Comparison of ENCODE assay signal across 17 cellular contexts in genomic region chr2:183530333-183530901, GRCh38.
DNase-seq lines count a peak whose midpoint lies in the region; ATAC-seq and TF ChIP-seq lines count a peak whose summit lies in the region.
"Had no signal": no experiment of that assay in that cellular context is flagged by ENCODE, and none has a peak within 500 bp of the region (broad histone marks: within the 10 kb centered on the region; RNA-seq: fewer than 3 reads in every experiment).

No MANE protein-coding gene starts in this region.

- H3K36me3 ChIP-seq in SK-N-SH (replicated peaks in 1 of 2; ENCODE audit: control insufficient read depth in 1 of 2, insufficient read depth in 2 of 2, low read length in 1 of 2): no peaks in the 10 kb centered on the region
- H3K36me3 ChIP-seq in adrenal gland (replicated peaks in 1 of 2): no peaks in the 10 kb centered on the region
- H3K36me3 ChIP-seq: gastroesophageal sphincter had no signal

- no peak for TF ChIP-seq EP300 in SK-N-SH (IDR thresholded peaks at IDR 0.05; ENCODE audit: borderline replicate concordance in 1 of 2, low read depth in 1 of 2, low read length in 1 of 2)

- H3K27ac ChIP-seq in SK-N-SH (ENCODE audit: low read depth in 2 of 2, low read length in 1 of 2) (no peak overlapping the region), adrenal gland (no peak overlapping the region)
- H3K27ac ChIP-seq: gastroesophageal sphincter, VCaP had no signal

- no peaks in the 10 kb centered on the region for H4K20me1 ChIP-seq in SK-N-SH (ENCODE audit: insufficient read depth)

- 67% methylated on average over 5 of the region's 5 CpGs for WGBS in SK-N-SH (ENCODE audit: low lambda C conversion rate)
- WGBS in adrenal gland, 4 donors: 45 to 49% (median 46%) methylated on average over 5 of the region's 5 CpGs

- no peak for TF ChIP-seq CTCF in WTC11 (IDR thresholded peaks at IDR 0.05)
- TF ChIP-seq CTCF in foreskin fibroblast (IDR thresholded peaks at IDR 0.05; ENCODE audit: low read depth, low read length): no peak
- no peak for TF ChIP-seq CTCF in SK-N-SH (IDR thresholded peaks at IDR 0.05)
- TF ChIP-seq CTCF in adrenal gland (IDR thresholded peaks at IDR 0.05): no peak

- TF ChIP-seq RAD21 in SK-N-SH (IDR thresholded peaks at IDR 0.05; ENCODE audit: low read length): no peak

- H3K4me2 ChIP-seq in SK-N-SH: no peak overlapping the region

- H3K27me3 ChIP-seq in SK-N-SH (ENCODE audit: insufficient read depth) (no peaks in the 10 kb centered on the region), adrenal gland (no peaks in the 10 kb centered on the region)
- H3K27me3 ChIP-seq: gastroesophageal sphincter had no signal

- peak overlapping the region; percentile 41 for H3K4me3 Mint-ChIP-seq in WTC11
- H3K4me3 Mint-ChIP-seq: memory B cell, neural crest cell had no signal

- peak; percentile 83 for ATAC-seq in GM18867 (IDR thresholded peaks at IDR 0.05; ENCODE audit: unreplicated experiment)
- peak; percentile 74 for ATAC-seq in GM21528 (IDR thresholded peaks at IDR 0.05; ENCODE audit: low FRiP score, unreplicated experiment)
- peak; percentile 76 for ATAC-seq in HG03039 (IDR thresholded peaks at IDR 0.05; ENCODE audit: unreplicated experiment)
- ATAC-seq in WTC11: no peak; the same call in 1 of the 2 replicates
- ATAC-seq: gastroesophageal sphincter; stimulated activated naive CD8-positive, alpha-beta T cell treated with anti-CD3 and anti-CD28 coated beads, Interleukin-15, Interleukin-2, amounts not matched to agents 100 U/mL and 50 U/mL, for 24 hours had no signal

- POLR2A ChIA-PET in WTC11 (lab: Charles Lee): no interaction called here
- POLR2A ChIA-PET in SK-N-SH (lab: Yijun Ruan, JAX): no interaction called here

- no peak for TF ChIP-seq POLR2A in adrenal gland (IDR thresholded peaks at IDR 0.05)

- H3K4me3 ChIP-seq in foreskin fibroblast (ENCODE audit: low read depth in 1 of 2, low read length in 2 of 2) (no peak overlapping the region), SK-N-SH (ENCODE audit: low read depth in 2 of 2, low read length in 1 of 2) (no peak overlapping the region), adrenal gland (no peak overlapping the region)
- H3K4me3 ChIP-seq: gastroesophageal sphincter had no signal

- H3K4me1 ChIP-seq in SK-N-SH (ENCODE audit: control insufficient read depth in 1 of 2, insufficient read depth in 2 of 2, low read depth in 1 of 2, low read length in 1 of 2): no peaks in the 10 kb centered on the region; a peak in 1 of 4 replicates
- no peaks in the 10 kb centered on the region for H3K4me1 ChIP-seq in adrenal gland (replicated peaks in 1 of 2)
- H3K4me1 ChIP-seq: gastroesophageal sphincter had no signal

- H3K9ac ChIP-seq in SK-N-SH: no peak overlapping the region

- peaks cover 11% of the 10 kb centered on the region; the same call in 1 of the 2 replicates for H3K36me3 Mint-ChIP-seq in WTC11
- H3K36me3 Mint-ChIP-seq: memory B cell had no signal

- H2AFZ ChIP-seq in SK-N-SH (ENCODE audit: low read depth): no peak overlapping the region

- no peaks in the 10 kb centered on the region for H3K9me2 ChIP-seq in SK-N-SH

- H3K9me3 ChIP-seq in SK-N-SH (no peaks in the 10 kb centered on the region), adrenal gland (replicated peaks in 1 of 3) (no peaks in the 10 kb centered on the region)
- H3K9me3 ChIP-seq: gastroesophageal sphincter had no signal

- peaks cover 11% of the 10 kb centered on the region for H3K9me3 Mint-ChIP-seq in WTC11
- H3K9me3 Mint-ChIP-seq: memory B cell, neural crest cell had no signal

- peaks cover 64% of the 10 kb centered on the region for H3K4me1 Mint-ChIP-seq in WTC11
- H3K4me1 Mint-ChIP-seq: memory B cell, neural crest cell had no signal

- H3F3A ChIP-seq in SK-N-SH (replicated peaks; ENCODE audit: insufficient read depth): no peaks in the 10 kb centered on the region

- DNase-seq in WTC11 (ENCODE audit: low spot score) (no peak), foreskin fibroblast (no peak), SK-N-SH (no peak), adrenal gland (no peak), OCI-M2 (lab: John Stamatoyannopoulos, UW; ENCODE audit: unreplicated experiment) (no peak)
- DNase-seq: activated naive CD4-positive, alpha-beta T cell treated with Interleukin-2 at 50 U/mL for 16 hours; NCI-H1417 treated with DMSO at 0.1 percent for 48 hours; NCI-H510A; stimulated activated naive CD8-positive, alpha-beta T cell treated with anti-CD3 and anti-CD28 coated beads, Interleukin-15, Interleukin-2, amounts not matched to agents 100 U/mL and 50 U/mL, for 24 hours; SW 1271 had no signal

- peak overlapping the region; percentile 90 for H3K27ac Mint-ChIP-seq in WTC11
- H3K27ac Mint-ChIP-seq: memory B cell had no signal

- H3K79me2 ChIP-seq in SK-N-SH (ENCODE audit: insufficient read depth): no peaks in the 10 kb centered on the region

- CTCF ChIA-PET in WTC11 (lab: Charles Lee) (no interaction called here), SK-N-SH (lab: Yijun Ruan, JAX) (no interaction called here)

- no peaks in the 10 kb centered on the region for H3K27me3 Mint-ChIP-seq in WTC11 (ENCODE audit: low read depth)
- H3K27me3 Mint-ChIP-seq: memory B cell had no signal

- intact Hi-C loops in adrenal gland (cut with DNase I): no loop called here

TF ChIP-seq in WTC11, 78 proteins besides CTCF, POLR2A, EP300 and RAD21:
- TF ChIP-seq NR1H2 (CRISPR knock-in tag; IDR thresholded peaks at IDR 0.05) (no peak), ZNF317 (CRISPR knock-in tag; IDR thresholded peaks at IDR 0.05; ENCODE audit: borderline replicate concordance, low read depth) (no peak), AFF4 (CRISPR knock-in tag; IDR thresholded peaks at IDR 0.05; ENCODE audit: borderline replicate concordance) (no peak), NFYB (CRISPR knock-in tag; conservative IDR thresholded peaks at IDR 0.05; ENCODE audit: low read depth) (no peak), OVOL2 (CRISPR knock-in tag; IDR thresholded peaks at IDR 0.05; ENCODE audit: borderline replicate concordance) (no peak), ZNF671 (CRISPR knock-in tag; IDR thresholded peaks at IDR 0.05) (no peak), TP53 (CRISPR knock-in tag; IDR thresholded peaks at IDR 0.05) (no peak)

TF ChIP-seq in SK-N-SH, 30 proteins besides CTCF, POLR2A, EP300 and RAD21:
- TF ChIP-seq CHD2 (IDR thresholded peaks at IDR 0.05; ENCODE audit: low read length, partially characterized antibody) (no peak), YY1 (IDR thresholded peaks at IDR 0.05; ENCODE audit: low read depth) (no peak), PBX3 (IDR thresholded peaks at IDR 0.05) (no peak), TEAD4 (IDR thresholded peaks at IDR 0.05; ENCODE audit: borderline replicate concordance, insufficient read depth) (no peak), RXRA (IDR thresholded peaks at IDR 0.05; ENCODE audit: borderline replicate concordance, low read depth) (no peak), MXI1 (IDR thresholded peaks at IDR 0.05; ENCODE audit: low read depth, low read length) (no peak), SIN3A (IDR thresholded peaks at IDR 0.05; ENCODE audit: borderline replicate concordance, low read depth, low read length) (no peak), REST (IDR thresholded peaks at IDR 0.05; ENCODE audit: low read depth, low read length) (no peak), EZH2phosphoT487 (IDR thresholded peaks at IDR 0.05; ENCODE audit: borderline replicate concordance, low read depth) (no peak), USF1 (IDR thresholded peaks at IDR 0.05; ENCODE audit: borderline replicate concordance, low read depth) (no peak), RFX5 (IDR thresholded peaks at IDR 0.05; ENCODE audit: low read length) (no peak), FOXJ3 (CRISPR knock-in tag; IDR thresholded peaks at IDR 0.05) (no peak), MEF2A (IDR thresholded peaks at IDR 0.05; ENCODE audit: borderline replicate concordance, low read depth) (no peak)
